ENCODE assay signal across 27 cellular contexts in the genomic region with DNA sequence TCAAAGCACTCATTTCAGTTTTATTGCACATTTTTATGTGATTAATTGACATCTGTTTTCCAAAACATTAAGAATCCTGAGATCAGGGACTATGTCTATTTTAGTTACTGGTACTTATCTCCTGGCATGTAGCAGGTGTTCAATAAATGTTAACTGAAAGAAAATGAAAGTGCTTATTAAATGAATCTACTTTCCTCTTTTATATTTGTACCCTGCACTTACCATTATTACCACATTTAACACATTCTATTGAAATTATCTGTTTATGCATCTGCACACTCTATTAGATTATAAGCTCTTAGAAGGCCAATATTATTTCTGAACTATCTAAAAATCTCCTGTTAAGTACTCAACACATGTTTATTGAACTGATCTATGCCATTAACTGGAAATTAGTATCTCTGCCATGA.
"Had no signal": no experiment of that assay in that cellular context is flagged by ENCODE, and none has a peak within 500 bp of the region (broad histone marks: within the 10 kb centered on the region; RNA-seq: fewer than 3 reads in every experiment).

No MANE protein-coding gene starts in this region.

- H3K9me3 Mint-ChIP-seq: nephron; neural progenitor cell; stimulated activated effector memory CD8-positive, alpha-beta T cell treated with anti-CD3 and anti-CD28 coated beads, Interleukin-12 subunit alpha, Interleukin-12 subunit beta, amount 100 ng/mL, for 72 hours; stimulated activated naive CD8-positive, alpha-beta T cell treated with anti-CD3 and anti-CD28 coated beads, Interleukin-15, Interleukin-2, amounts not matched to agents 100 ng/mL and 50 ng/mL, for 24 hours had no signal

- H3K4me3 ChIP-seq: neural progenitor cell, ovary, psoas muscle, right lobe of liver, sigmoid colon, stomach, thoracic aorta, thyroid gland, tibial nerve, upper lobe of left lung, vagina had no signal

- H3K27ac Mint-ChIP-seq: natural killer cell; nephron; neural progenitor cell; progenitor cell of endocrine pancreas; stimulated activated effector memory CD8-positive, alpha-beta T cell treated with anti-CD3 and anti-CD28 coated beads, Interleukin-12 subunit alpha, Interleukin-12 subunit beta, amount 100 ng/mL, for 72 hours; stimulated activated naive B cell treated with anti-CD40 and anti-IgM and Interleukin-4, amounts not matched to agents 10 μg/mL and 1 μg/mL and 100 μg/mL, for 72 hours; stimulated activated naive CD8-positive, alpha-beta T cell treated with anti-CD3 and anti-CD28 coated beads, Interleukin-15, Interleukin-2, amounts not matched to agents 100 ng/mL and 50 ng/mL, for 24 hours had no signal

- DNase-seq: natural killer cell; occipital lobe; ovary; psoas muscle; right lobe of liver; sigmoid colon; small intestine; stimulated activated CD4-positive, alpha-beta T cell treated with anti-CD3 and anti-CD28 coated beads, Interleukin-15, amount 100 ng/mL, for 24 hours; stimulated activated CD4-positive, alpha-beta T cell treated with anti-CD3 and anti-CD28 coated beads, Interleukin-2, amount 100 ng/mL, for 24 hours; stimulated activated CD4-positive, alpha-beta T cell treated with anti-CD3 and anti-CD28 coated beads, Interleukin-2, amount 100 ng/mL, for 48 hours; stimulated activated CD4-positive, alpha-beta T cell treated with anti-CD3 and anti-CD28 coated beads, Interleukin-4, amount 100 ng/mL, for 24 hours; stimulated activated naive B cell treated with anti-CD40 and anti-IgM and Interleukin-4, amounts not matched to agents 10 μg/mL and 1 μg/mL and 100 μg/mL, for 72 hours; stimulated activated naive CD4-positive, alpha-beta T cell treated with Interleukin-2 at 50 U/mL for 16 hours; stomach; thyroid gland; trophoblast cell; upper lobe of left lung had no signal

- H3K36me3 ChIP-seq: neural progenitor cell, ovary, right lobe of liver, sigmoid colon, stomach, thoracic aorta, thyroid gland, tibial nerve, upper lobe of left lung, vagina had no signal

- H3K9ac ChIP-seq: neural progenitor cell, parathyroid adenoma had no signal

- H3K4me3 Mint-ChIP-seq: natural killer cell; nephron; neural progenitor cell; stimulated activated effector memory CD8-positive, alpha-beta T cell treated with anti-CD3 and anti-CD28 coated beads, Interleukin-12 subunit alpha, Interleukin-12 subunit beta, amount 100 ng/mL, for 72 hours; stimulated activated naive B cell treated with anti-CD40 and anti-IgM and Interleukin-4, amounts not matched to agents 10 μg/mL and 1 μg/mL and 100 μg/mL, for 72 hours; stimulated activated naive CD8-positive, alpha-beta T cell treated with anti-CD3 and anti-CD28 coated beads, Interleukin-15, Interleukin-2, amounts not matched to agents 100 ng/mL and 50 ng/mL, for 24 hours had no signal

- H3K27ac ChIP-seq: neural progenitor cell, ovary, parathyroid adenoma, psoas muscle, right lobe of liver, sigmoid colon, stomach, thoracic aorta, thyroid gland, tibial nerve, upper lobe of left lung, vagina had no signal

- H3K27me3 Mint-ChIP-seq: progenitor cell of endocrine pancreas; stimulated activated naive B cell treated with anti-CD40 and anti-IgM and Interleukin-4, amounts not matched to agents 10 μg/mL and 1 μg/mL and 100 μg/mL, for 72 hours had no signal

- H3K27me3 ChIP-seq: neural progenitor cell, ovary, right lobe of liver, sigmoid colon, stomach, thyroid gland, tibial nerve, upper lobe of left lung, vagina had no signal

- H3K9me3 ChIP-seq: ovary, psoas muscle, right lobe of liver, sigmoid colon, thyroid gland, upper lobe of left lung, vagina had no signal

- ATAC-seq: natural killer cell; psoas muscle; right cardiac atrium; right lobe of liver; stimulated activated effector memory CD8-positive, alpha-beta T cell treated with anti-CD3 and anti-CD28 coated beads, Interleukin-12 subunit alpha, Interleukin-12 subunit beta, amount 100 ng/mL, for 72 hours; stimulated activated naive B cell treated with anti-CD40 and anti-IgM and Interleukin-4, amounts not matched to agents 10 μg/mL and 1 μg/mL and 100 μg/mL, for 72 hours had no signal

- H3K36me3 Mint-ChIP-seq: natural killer cell; neural progenitor cell; stimulated activated effector memory CD8-positive, alpha-beta T cell treated with anti-CD3 and anti-CD28 coated beads, Interleukin-12 subunit alpha, Interleukin-12 subunit beta, amount 100 ng/mL, for 72 hours had no signal

- H3K4me2 ChIP-seq: neural progenitor cell had no signal

- H3K4me1 ChIP-seq: parathyroid adenoma, psoas muscle, right lobe of liver, sigmoid colon, stomach, thyroid gland, tibial nerve, upper lobe of left lung, vagina had no signal

- H3K4me1 Mint-ChIP-seq: natural killer cell; nephron; neural progenitor cell; stimulated activated effector memory CD8-positive, alpha-beta T cell treated with anti-CD3 and anti-CD28 coated beads, Interleukin-12 subunit alpha, Interleukin-12 subunit beta, amount 100 ng/mL, for 72 hours; stimulated activated naive B cell treated with anti-CD40 and anti-IgM and Interleukin-4, amounts not matched to agents 10 μg/mL and 1 μg/mL and 100 μg/mL, for 72 hours had no signal

- H2AFZ ChIP-seq: neural progenitor cell, parathyroid adenoma had no signal

- H3K79me2 ChIP-seq: parathyroid adenoma had no signal
